8 cellular contexts compared by ENCODE assay signal in genomic region chr22:45010532-45010900, GRCh38. TPM values are rescaled to one million over a fixed set of nuclear protein-coding genes. Genes with fewer than 3 reads are reported as not detected.
DNase-seq lines count a peak whose midpoint lies in the region; ATAC-seq and TF ChIP-seq lines count a peak whose summit lies in the region.

No MANE protein-coding gene starts in this region.

- no peak overlapping the region for H3K4me3 ChIP-seq in CD4-positive, CD25-positive, alpha-beta regulatory T cell (ENCODE audit: low read depth, low read length)
- H3K4me3 ChIP-seq in neural progenitor cell: peak overlapping the region; percentile 97

- no peaks in the 10 kb centered on the region for H3K9me3 ChIP-seq in CD4-positive, CD25-positive, alpha-beta regulatory T cell (ENCODE audit: control insufficient read depth in 2 of 2, low read length in 2 of 2)
- H3K9me3 ChIP-seq in neural progenitor cell (ENCODE audit: low read depth): no peaks in the 10 kb centered on the region

- CTCF ChIA-PET in GM10248 (lab: Yijun Ruan, JAX): no interaction called here

- H3K79me2 ChIP-seq in neural progenitor cell (ENCODE audit: low read depth): peaks cover 31% of the 10 kb centered on the region

- peaks cover 14% of the 10 kb centered on the region for H3K27me3 ChIP-seq in CD4-positive, CD25-positive, alpha-beta regulatory T cell (ENCODE audit: control insufficient read depth, insufficient read depth, low read length)
- H3K27me3 ChIP-seq in neural progenitor cell: peaks cover 5% of the 10 kb centered on the region

- H3K4me1 Mint-ChIP-seq in CD4-positive, CD25-positive, alpha-beta regulatory T cell: peaks cover 0 to 15% (median 10%) of the 10 kb centered on the region in 4 donors
- H3K4me1 Mint-ChIP-seq in dendritic cell treated with granulocyte-macrophage colony-stimulating factor and Interleukin-4, amounts not matched to agents 40 ng/mL and 50 ng/mL, for 4 days (ENCODE audit: low read depth): peaks cover 5% of the 10 kb centered on the region
- H3K4me1 Mint-ChIP-seq in neural progenitor cell: peaks cover 23% of the 10 kb centered on the region

- DNase-seq in CD4-positive, CD25-positive, alpha-beta regulatory T cell: no peak
- DNase-seq in NCI-H1694 (lab: John Stamatoyannopoulos, UW): peak; percentile 47
- no peak for DNase-seq in neural progenitor cell (ENCODE audit: low spot score)
- no peak for DNase-seq in DMS 273 treated with DMSO at 0.1 percent for 48 hours (lab: John Stamatoyannopoulos, UW)
- DNase-seq in stimulated activated CD4-positive, alpha-beta T cell treated with anti-CD3 and anti-CD28 coated beads, Interleukin-15, amount 100 ng/mL, for 24 hours: no peak
- DNase-seq in GM10248 (ENCODE audit: extremely low spot score): no peak
- no peak for DNase-seq in EL

- H3K9ac ChIP-seq in neural progenitor cell: peak overlapping the region; percentile 51

- peaks cover 26% of the 10 kb centered on the region for H3K4me1 ChIP-seq in CD4-positive, CD25-positive, alpha-beta regulatory T cell (ENCODE audit: control insufficient read depth, insufficient read depth, low read length, poor library complexity, severe bottlenecking)
- H3K4me1 ChIP-seq in neural progenitor cell: peaks cover 7% of the 10 kb centered on the region

- H3K9me3 Mint-ChIP-seq in CD4-positive, CD25-positive, alpha-beta regulatory T cell: peaks cover 0 to 5% (median 0%) of the 10 kb centered on the region in 7 donors
- no peaks in the 10 kb centered on the region for H3K9me3 Mint-ChIP-seq in dendritic cell treated with granulocyte-macrophage colony-stimulating factor and Interleukin-4, amounts not matched to agents 40 ng/mL and 50 ng/mL, for 4 days
- H3K9me3 Mint-ChIP-seq in neural progenitor cell: no peaks in the 10 kb centered on the region

- peak overlapping the region; percentile 96 for H2AFZ ChIP-seq in neural progenitor cell (replicated peaks)

- intact Hi-C loops in dendritic cell treated with granulocyte-macrophage colony-stimulating factor and Interleukin-4, amounts not matched to agents 40 ng/mL and 50 ng/mL, for 4 days (cut with micrococcal nuclease): no loop called here

- peaks cover 36% of the 10 kb centered on the region for H3K27me3 Mint-ChIP-seq in CD4-positive, CD25-positive, alpha-beta regulatory T cell
- peaks cover 72% of the 10 kb centered on the region for H3K27me3 Mint-ChIP-seq in dendritic cell treated with granulocyte-macrophage colony-stimulating factor and Interleukin-4, amounts not matched to agents 40 ng/mL and 50 ng/mL, for 4 days
- H3K27me3 Mint-ChIP-seq in neural progenitor cell (ENCODE audit: insufficient read depth, low read depth): peaks cover 12% of the 10 kb centered on the region

- peaks cover 13% of the 10 kb centered on the region for H4K20me1 ChIP-seq in neural progenitor cell (ENCODE audit: low read depth)

- no peaks in the 10 kb centered on the region for H3K36me3 Mint-ChIP-seq in CD4-positive, CD25-positive, alpha-beta regulatory T cell
- no peaks in the 10 kb centered on the region for H3K36me3 Mint-ChIP-seq in dendritic cell treated with granulocyte-macrophage colony-stimulating factor and Interleukin-4, amounts not matched to agents 40 ng/mL and 50 ng/mL, for 4 days (ENCODE audit: low read depth)
- H3K36me3 Mint-ChIP-seq in neural progenitor cell: no peaks in the 10 kb centered on the region

- peaks cover 34% of the 10 kb centered on the region for H3F3A ChIP-seq in neural progenitor cell (ENCODE audit: low read depth)

- POLR2A ChIA-PET in GM10248 (lab: Yijun Ruan, JAX): no interaction called here

- no peak overlapping the region for H3K27ac ChIP-seq in CD4-positive, CD25-positive, alpha-beta regulatory T cell (ENCODE audit: insufficient read depth, low read length, poor library complexity, severe bottlenecking)
- peak overlapping the region; percentile 84 for H3K27ac ChIP-seq in neural progenitor cell

- H3K36me3 ChIP-seq in CD4-positive, CD25-positive, alpha-beta regulatory T cell (ENCODE audit: control insufficient read depth, insufficient read depth, low read length): no peaks in the 10 kb centered on the region
- no peaks in the 10 kb centered on the region for H3K36me3 ChIP-seq in neural progenitor cell

- no peak for ATAC-seq in CD4-positive, CD25-positive, alpha-beta regulatory T cell (ENCODE audit: low read depth in 2 of 2)

- TF ChIP-seq CTCF in neural progenitor cell (IDR thresholded peaks at IDR 0.05) (no peak), GM10248 (IDR thresholded peaks at IDR 0.05; ENCODE audit: control extremely low read depth, extremely low read depth, low read depth, missing control alignments) (no peak)

- peak overlapping the region; percentile 52 to 93 (median 82) for H3K4me3 Mint-ChIP-seq in CD4-positive, CD25-positive, alpha-beta regulatory T cell
- peak overlapping the region; percentile 63 for H3K4me3 Mint-ChIP-seq in dendritic cell treated with granulocyte-macrophage colony-stimulating factor and Interleukin-4, amounts not matched to agents 40 ng/mL and 50 ng/mL, for 4 days
- peak overlapping the region; percentile 92 for H3K4me3 Mint-ChIP-seq in neural progenitor cell

- no peak overlapping the region for H3K27ac Mint-ChIP-seq in CD4-positive, CD25-positive, alpha-beta regulatory T cell
- H3K27ac Mint-ChIP-seq in dendritic cell treated with granulocyte-macrophage colony-stimulating factor and Interleukin-4, amounts not matched to agents 40 ng/mL and 50 ng/mL, for 4 days: no peak overlapping the region
- peak overlapping the region; percentile 95 for H3K27ac Mint-ChIP-seq in neural progenitor cell

- H3K4me2 ChIP-seq in neural progenitor cell: peak overlapping the region; percentile 96

RNA-seq across cellular contexts. Expression of gene PHF21B, which starts 0.7 kb away (rescaled TPM):
- total RNA-seq in CD4-positive, CD25-positive, alpha-beta regulatory T cell: not detected
- polyA plus RNA-seq in CD4-positive, CD25-positive, alpha-beta regulatory T cell: not detected
- 6.7 and 22.6 TPM in 2 replicates for total RNA-seq in neural progenitor cell (ENCODE audit: low replicate concordance)
